12 cellular contexts compared by ENCODE assay signal in genomic region chr10:124222298-124223000, GRCh38.
A peak's percentile ranks its signal among the peaks of the same experiment; 100 is the strongest.
DNase-seq lines count a peak whose midpoint lies in the region; ATAC-seq and TF ChIP-seq lines count a peak whose summit lies in the region.
"Had no signal": no experiment of that assay in that cellular context is flagged by ENCODE, and none has a peak within 500 bp of the region (broad histone marks: within the 10 kb centered on the region; RNA-seq: fewer than 3 reads in every experiment).

No MANE protein-coding gene starts in this region.

- no peak overlapping the region for H3K4me2 ChIP-seq in osteoblast (ENCODE audit: insufficient read depth, low read length)

- no peak for TF ChIP-seq CTCF in osteoblast (IDR thresholded peaks at IDR 0.05; ENCODE audit: extremely low read depth, low read depth, low read length)

- H3K36me3 ChIP-seq in osteoblast (ENCODE audit: insufficient read depth, low read length) = no peaks in the 10 kb centered on the region

- no peaks in the 10 kb centered on the region for H3K79me2 ChIP-seq in osteoblast (ENCODE audit: insufficient read depth, low read length)

- H3K27ac ChIP-seq in osteoblast (ENCODE audit: low read depth, low read length) = no peak overlapping the region

- ATAC-seq in GM18907 (IDR thresholded peaks at IDR 0.05; ENCODE audit: unreplicated experiment) (peak; percentile 27), HG02763 (IDR thresholded peaks at IDR 0.05; ENCODE audit: unreplicated experiment) (peak; percentile 13), GM21526 (IDR thresholded peaks at IDR 0.05; ENCODE audit: low FRiP score, unreplicated experiment) (no peak)
- ATAC-seq: left ventricle myocardium superior had no signal

- H2AFZ ChIP-seq in osteoblast (ENCODE audit: low read length) = no peak overlapping the region

- peaks cover 23% of the 10 kb centered on the region for H3K4me1 ChIP-seq in osteoblast (ENCODE audit: insufficient read depth, low read length)

- H4K20me1 ChIP-seq in osteoblast (ENCODE audit: insufficient read depth, low read length) = no peaks in the 10 kb centered on the region

- H3K9me3 ChIP-seq in osteoblast (ENCODE audit: low read depth, low read length) = no peaks in the 10 kb centered on the region

- peak; percentile 62 for DNase-seq in astrocyte of the hippocampus (ENCODE audit: low read depth, low spot score)
- DNase-seq in osteoblast (ENCODE audit: insufficient read length, low spot score, missing footprints) = peak; percentile 79
- no peak for DNase-seq in effector CD8-positive, alpha-beta T cell (lab: John Stamatoyannopoulos, UW)
- DNase-seq in inferior parietal cortex (ENCODE audit: extremely low spot score) = no peak
- no peak for DNase-seq in SHP77 treated with DMSO at 0.1 percent for 48 hours (lab: John Stamatoyannopoulos, UW)
- DNase-seq: COR-L47, foreskin melanocyte, left ventricle myocardium superior, NCI-H187 treated with DMSO at 0.1 percent for 48 hours had no signal

- no peak overlapping the region for H3K4me3 ChIP-seq in osteoblast (ENCODE audit: insufficient read depth, low read length)

- peaks cover 8% of the 10 kb centered on the region for H3K27me3 ChIP-seq in osteoblast (ENCODE audit: insufficient read depth, low read length)

Comparison
In these comparisons a context has a peak if more than half of its experiments do, and no peak if none do; other contexts are left out.
1. DNase-seq: peak in astrocyte of the hippocampus (single experiment) and osteoblast (single experiment); none in effector CD8-positive, alpha-beta T cell (single experiment), inferior parietal cortex (single experiment) and SHP77 treated with DMSO at 0.1 percent for 48 hours (single experiment).